In genomic region chr14:81256289-81256960, GRCh38 we compare ENCODE assay signal across 13 cellular contexts. TPM values are rescaled to one million over a fixed set of nuclear protein-coding genes. Genes with fewer than 3 reads are reported as not detected.
DNase-seq lines count a peak whose midpoint lies in the region; ATAC-seq, FAIRE-seq and TF ChIP-seq lines count a peak whose summit lies in the region.
"Had no signal": no experiment of that assay in that cellular context is flagged by ENCODE, and none has a peak within 500 bp of the region (broad histone marks: within the 10 kb centered on the region; RNA-seq: fewer than 3 reads in every experiment).

No MANE protein-coding gene starts in this region.

- peak; percentile 60 for FAIRE-seq in GM12891 (lab: Jason Lieb, UNC)

- no peak for TF ChIP-seq CTCF in GM20000 (IDR thresholded peaks at IDR 0.05; ENCODE audit: extremely low read depth, missing control alignments)

- no peak for TF ChIP-seq POLR2A in GM12891 (IDR thresholded peaks at IDR 0.05; ENCODE audit: low read depth, low read length)

- no peak for DNase-seq in GM12891 (ENCODE audit: insufficient read length, low spot score)
- no peak for DNase-seq in epithelial cell of prostate (ENCODE audit: low read depth, low spot score)
- no peak for DNase-seq in mucosa of gallbladder (ENCODE audit: low spot score)
- DNase-seq in GM20000 (ENCODE audit: low spot score): no peak
- no peak for DNase-seq in NCI-H1694 (lab: John Stamatoyannopoulos, UW)
- no peak for DNase-seq in islet precursor cell
- DNase-seq: activated T-cell treated with anti-CD3 and anti-CD28 coated beads, Interleukin-2, amount 50 U/mL, for 4 hours; caudate nucleus; CD4-positive, CD25-positive, alpha-beta regulatory T cell; NCI-H748 treated with DMSO at 0.1 percent for 48 hours had no signal

- ATAC-seq in GM21528 (IDR thresholded peaks at IDR 0.05; ENCODE audit: low FRiP score, unreplicated experiment) (peak; percentile 57), HG03575 (IDR thresholded peaks at IDR 0.05; ENCODE audit: extremely low read depth, insufficient number of reproducible peaks, low FRiP score, unreplicated experiment) (peak; percentile 50)
- ATAC-seq: activated T-cell treated with anti-CD3 and anti-CD28 coated beads, Interleukin-2, amount 50 U/mL, for 4 hours; sciatic nerve had no signal

- peak overlapping the region; percentile 3 for H3K27ac ChIP-seq in epithelial cell of prostate

TF ChIP-seq in GM12891, 5 proteins besides CTCF, POLR2A, EP300 and RAD21:
- TF ChIP-seq PAX5 (IDR thresholded peaks at IDR 0.05; ENCODE audit: insufficient read depth, low read length, severe bottlenecking) (no peak), POLR2AphosphoS5 (IDR thresholded peaks at IDR 0.05; ENCODE audit: low read depth, low read length) (0 out of 2 replicates have a peak, but pooled peaks have one; percentile 22), SPI1 (IDR thresholded peaks at IDR 0.05; ENCODE audit: low read depth, low read length) (peak; percentile 91), TAF1 (IDR thresholded peaks at IDR 0.05; ENCODE audit: low read depth, low read length) (0 out of 2 replicates have a peak, but pooled peaks have one; percentile 15), POU2F2 (IDR thresholded peaks at IDR 0.05; ENCODE audit: low read depth, low read length) (no peak)

RNA-seq across cellular contexts. Expression of gene GTF2A1, which starts 35.7 kb away (rescaled TPM):
- 7.8 TPM for polyA plus RNA-seq in GM12891 (2012; ENCODE audit: low read depth, missing spikeins)
- total RNA-seq in mucosa of gallbladder: 23.3 TPM
